23 cellular contexts compared by ENCODE assay signal in genomic region chr12:29867823-29868222, GRCh38.
"Had no signal": no experiment of that assay in that cellular context is flagged by ENCODE, and none has a peak within 500 bp of the region (broad histone marks: within the 10 kb centered on the region; RNA-seq: fewer than 3 reads in every experiment).

No MANE protein-coding gene starts in this region.

- H3K4me1 Mint-ChIP-seq: brain; central memory CD8-positive, alpha-beta T cell; T-helper 17 cell had no signal

- H3K36me3 Mint-ChIP-seq: activated naive CD8-positive, alpha-beta T cell; brain had no signal

- DNase-seq: activated CD4-positive, alpha-beta T cell treated with anti-CD3 and anti-CD28 coated beads for 4 hours; activated CD4-positive, alpha-beta T cell treated with anti-CD3 and anti-CD28 coated beads, Interleukin-2, amount 50 U/mL, for 4 hours; activated CD8-positive, alpha-beta memory T cell treated with anti-CD3 and anti-CD28 coated beads, Interleukin-2, amount 50 U/mL, for 48 hours; activated CD8-positive, alpha-beta T cell treated with anti-CD3 and anti-CD28 coated beads, Interleukin-2, amount 10 ng/mL, durations not matched to agents 7 days and 5 days; activated effector memory CD4-positive, alpha-beta T cell treated with anti-CD3 and anti-CD28 coated beads, Interleukin-2, amount 50 U/mL, for 16 hours; activated naive CD4-positive, alpha-beta T cell treated with anti-CD3 and anti-CD28 coated beads for 36 hours; activated T-cell treated with anti-CD3 and anti-CD28 coated beads, Interleukin-2, amount 50 U/mL, for 1 hour; amygdala; cortex of kidney; NCI-H1105 treated with DMSO at 0.1 percent for 48 hours; NCI-H1436 treated with DMSO at 0.1 percent for 48 hours; NCI-H187; NCI-H2081; NCI-H446 treated with DMSO at 0.1 percent for 48 hours; NCI-H526; NCI-H774; PC-3; SHP77 treated with DMSO at 0.1 percent for 48 hours; T-helper 17 cell; T-helper 9 cell had no signal

- H3K4me3 Mint-ChIP-seq: activated CD8-positive, alpha-beta T cell treated with anti-CD3 and anti-CD28 coated beads, Interleukin-2, amount 10 ng/mL, durations not matched to agents 7 days and 5 days; activated naive CD4-positive, alpha-beta T cell treated with anti-CD3 and anti-CD28 coated beads for 36 hours; activated naive CD8-positive, alpha-beta T cell; brain; central memory CD8-positive, alpha-beta T cell; T-helper 17 cell had no signal

- H3K27ac Mint-ChIP-seq: activated CD8-positive, alpha-beta T cell treated with anti-CD3 and anti-CD28 coated beads, Interleukin-2, amount 10 ng/mL, durations not matched to agents 7 days and 5 days; activated naive CD4-positive, alpha-beta T cell treated with anti-CD3 and anti-CD28 coated beads for 36 hours; activated naive CD8-positive, alpha-beta T cell; brain; T-helper 17 cell had no signal

- H3K27me3 Mint-ChIP-seq: brain; central memory CD8-positive, alpha-beta T cell; T-helper 17 cell had no signal

- H3K9me3 Mint-ChIP-seq: activated naive CD4-positive, alpha-beta T cell treated with anti-CD3 and anti-CD28 coated beads for 36 hours had no signal
